Comparison of ENCODE assay signal across 7 cellular contexts in genomic region chr19:37551123-37551993, GRCh38. TPM values are rescaled to one million over a fixed set of nuclear protein-coding genes. Genes with fewer than 3 reads are reported as not detected.
DNase-seq lines count a peak whose midpoint lies in the region; ATAC-seq and TF ChIP-seq lines count a peak whose summit lies in the region.

No MANE protein-coding gene starts in this region.

- 32% methylated on average over 36 of the region's 65 CpGs; no CpG with 5 or more reads in 1 of the 2 donors for WGBS in transverse colon (ENCODE audit: low coverage in 1 of 2), 2 donors

- in situ Hi-C loops in transverse colon (cut with MboI; ENCODE audit: low pct_ligation_motif_present in 1 of 4, low pct_unique_long_range_greater_than_20kb in 1 of 4, low sequenced_read_pairs in 3 of 4) = no loop called here

- peaks cover 90% of the 10 kb centered on the region for H3K9me3 Mint-ChIP-seq in nephron progenitor cell

- no peaks in the 10 kb centered on the region for H3K27me3 ChIP-seq in colonic mucosa
- H3K27me3 ChIP-seq in mucosa of rectum (ENCODE audit: control insufficient read depth in 2 of 2, insufficient read depth in 2 of 2, low read length in 2 of 2) = no peaks in the 10 kb centered on the region
- no peaks in the 10 kb centered on the region for H3K27me3 ChIP-seq in transverse colon

- H3K4me3 Mint-ChIP-seq in nephron progenitor cell = no peak overlapping the region

- peaks cover 70% of the 10 kb centered on the region for H3K36me3 Mint-ChIP-seq in nephron progenitor cell (ENCODE audit: low read depth)

- H3K27ac Mint-ChIP-seq in nephron progenitor cell = no peak overlapping the region

- no peaks in the 10 kb centered on the region for H3K4me1 Mint-ChIP-seq in nephron progenitor cell

- no peak overlapping the region for H3K9ac ChIP-seq in colonic mucosa (ENCODE audit: low read depth in 2 of 2, low read length in 2 of 2)
- H3K9ac ChIP-seq in mucosa of rectum (ENCODE audit: low read depth in 1 of 2, low read length in 2 of 2) = peak overlapping the region; percentile 53 to 65

- H3K4me3 ChIP-seq in colonic mucosa (peak overlapping the region; percentile 52), mucosa of rectum (ENCODE audit: low read length in 2 of 2) (peak overlapping the region; percentile 73 to 81), transverse colon (peak overlapping the region in 3 of 4 donors; percentile 22 to 52 (median 40))

- intact Hi-C loops in colonic mucosa (cut with DNase I) (no loop called here), transverse colon (cut with DNase I; ENCODE audit: low total_unique reads) (no loop called here)

- TF ChIP-seq POLR2A in transverse colon (IDR thresholded peaks at IDR 0.05) = no peak

- no peak for TF ChIP-seq EP300 in transverse colon (IDR thresholded peaks at IDR 0.05; ENCODE audit: low read depth)

- H3K27ac ChIP-seq in colonic mucosa (no peak overlapping the region), mucosa of rectum (ENCODE audit: low read depth in 2 of 2, low read length in 2 of 2) (peak overlapping the region in 1 of 2 donors; percentile 32), transverse colon (peak overlapping the region in 3 of 4 donors; percentile 42 to 47 (median 46))

- H3K27me3 Mint-ChIP-seq in nephron progenitor cell (ENCODE audit: low read depth, poor library complexity) = no peaks in the 10 kb centered on the region

- H3K36me3 ChIP-seq in colonic mucosa (no peaks in the 10 kb centered on the region), mucosa of rectum (ENCODE audit: control insufficient read depth in 2 of 2, insufficient read depth in 2 of 2, low read length in 2 of 2) (no peaks in the 10 kb centered on the region), transverse colon (no peaks in the 10 kb centered on the region)

- DNase-seq in GM19240 (ENCODE audit: insufficient read length, low spot score) = peak; percentile 42
- peak; percentile 21 to 85 (median 30) for DNase-seq in T-helper 2 cell
- peak; percentile 66 for DNase-seq in colonic mucosa
- DNase-seq in transverse colon = peak; percentile 42
- DNase-seq in nephron progenitor cell = no peak

- H3K4me1 ChIP-seq in colonic mucosa = no peaks in the 10 kb centered on the region
- no peaks in the 10 kb centered on the region for H3K4me1 ChIP-seq in mucosa of rectum (ENCODE audit: control insufficient read depth in 2 of 2, insufficient read depth in 2 of 2, low read length in 2 of 2)
- no peaks in the 10 kb centered on the region for H3K4me1 ChIP-seq in transverse colon

- TF ChIP-seq CTCF in colonic mucosa (IDR thresholded peaks at IDR 0.05) (no peak), transverse colon (IDR thresholded peaks at IDR 0.05) (peak in 3 of 5 experiments; percentile 23 to 47 (median 30)), nephron progenitor cell (IDR thresholded peaks at IDR 0.05) (no peak)

- H3K9me3 ChIP-seq in colonic mucosa (no peaks in the 10 kb centered on the region), mucosa of rectum (ENCODE audit: control insufficient read depth in 2 of 2, low read length in 2 of 2) (peaks cover 24 to 39% of the 10 kb centered on the region in 2 donors), transverse colon (peaks cover 55 to 94% of the 10 kb centered on the region in 2 donors)

- no peak for ATAC-seq in GM19324 (IDR thresholded peaks at IDR 0.05; ENCODE audit: low FRiP score, unreplicated experiment)

RNA-seq across cellular contexts. Expression of gene ZNF571, which starts 43.2 kb away (rescaled TPM):
- total RNA-seq in colonic mucosa (1 to 10 TPM; 3.2 to 3.8 TPM), transverse colon (1 to 10 TPM in 3 of 4 donors, not detected in 1; 1.1 to 4.8 (median 3.1) TPM)

RNA-seq across cellular contexts. Expression of gene ZNF540, which starts 43.3 kb away (rescaled TPM):
- total RNA-seq in colonic mucosa = 1 to 10 TPM in 1 of 2 donors, under 1 TPM in 1; 0.49 to 1.2 TPM
- total RNA-seq in transverse colon = 1 to 10 TPM in 2 of 4 donors, under 1 TPM in 1, not detected in 1; 0.40 to 3.4 (median 3.3) TPM

RNA-seq across cellular contexts. Expression of gene ZNF793, which starts 44.6 kb away (rescaled TPM):
- total RNA-seq in colonic mucosa (1 to 10 TPM; 1.6 to 2.9 TPM), transverse colon (1 to 10 TPM in 3 of 4 donors, under 1 TPM in 1; 0.75 to 6.8 (median 4.1) TPM)

Comparison
In these comparisons a context has a peak if more than half of its experiments do, and no peak if none do; other contexts are left out.
1. H3K9ac ChIP-seq: peak in mucosa of rectum (2 of 2); none in colonic mucosa (0 of 2).
2. CTCF ChIP-seq: peak in transverse colon (3 of 5); none in colonic mucosa (single experiment) and nephron progenitor cell (single experiment).
3. Peak in every context shown above with its lines, with median percentiles within 50 percentile points of each other: H3K4me3 ChIP-seq.